ENCODE assay signal across 28 cellular contexts in genomic region chr11:113446938-113447337, GRCh38. TPM values are rescaled to one million over a fixed set of nuclear protein-coding genes. Genes with fewer than 3 reads are reported as not detected.
DNase-seq lines count a peak whose midpoint lies in the region; TF ChIP-seq lines count a peak whose summit lies in the region.
"Had no signal": no experiment of that assay in that cellular context is flagged by ENCODE, and none has a peak within 500 bp of the region (broad histone marks: within the 10 kb centered on the region; RNA-seq: fewer than 3 reads in every experiment).

No MANE protein-coding gene starts in this region.

- H2AFZ ChIP-seq in hepatocyte = no peak overlapping the region

- no peaks in the 10 kb centered on the region for H4K20me1 ChIP-seq in hepatocyte (ENCODE audit: insufficient read depth, poor library complexity, severe bottlenecking)

- H3K27ac ChIP-seq in hepatocyte = no peak overlapping the region
- H3K27ac ChIP-seq in esophagus squamous epithelium = no peak overlapping the region
- H3K27ac ChIP-seq: heart left ventricle, right atrium auricular region, suprapubic skin had no signal

- intact Hi-C loops in esophagus squamous epithelium (cut with DNase I) = no loop called here

- TF ChIP-seq POLR2A in esophagus squamous epithelium (IDR thresholded peaks at IDR 0.05) = no peak

- no peaks in the 10 kb centered on the region for H3K4me1 ChIP-seq in hepatocyte (ENCODE audit: insufficient read depth)
- H3K4me1 ChIP-seq in esophagus squamous epithelium = peaks cover 0 to 21% (median 3%) of the 10 kb centered on the region in 3 donors
- H3K4me1 ChIP-seq: right atrium auricular region had no signal

- H3K79me2 ChIP-seq in hepatocyte = no peaks in the 10 kb centered on the region

- peak; percentile 46 for DNase-seq in DMS79 (lab: John Stamatoyannopoulos, UW)
- peak; percentile 91 for DNase-seq in NCI-H146 (lab: John Stamatoyannopoulos, UW)
- DNase-seq in RPMI7951 (ENCODE audit: low read depth) = peak; percentile 88
- DNase-seq in hepatocyte (ENCODE audit: low spot score) = peak; percentile 19
- no peak for DNase-seq in central memory CD4-positive, alpha-beta T cell
- no peak for DNase-seq in GF-D8 (lab: John Stamatoyannopoulos, UW)
- DNase-seq in H7 = no peak
- no peak for DNase-seq in esophagus squamous epithelium (lab: John Stamatoyannopoulos, UW)
- DNase-seq: ACHN; activated CD4-positive, alpha-beta memory T cell treated with anti-CD3 and anti-CD28 coated beads for 36 hours; activated naive CD4-positive, alpha-beta T cell; activated T-cell treated with anti-CD3 and anti-CD28 coated beads, Interleukin-2, amount 50 U/mL, for 1 hour; aorta; CD4-positive, CD25-positive, alpha-beta regulatory T cell; DND-41; effector memory CD4-positive, alpha-beta T cell; H9; heart left ventricle; NCI-H1694; NCI-H446; occipital lobe had no signal

- H3K4me3 ChIP-seq in hepatocyte (no peak overlapping the region), H7 (ENCODE audit: insufficient read depth, low read depth, low read length) (no peak overlapping the region), esophagus squamous epithelium (no peak overlapping the region)
- H3K4me3 ChIP-seq: heart left ventricle, right atrium auricular region, suprapubic skin had no signal

- no peak overlapping the region for H3K4me2 ChIP-seq in hepatocyte

- H3K9me3 ChIP-seq in hepatocyte (ENCODE audit: low read depth) = no peaks in the 10 kb centered on the region
- H3K9me3 ChIP-seq in esophagus squamous epithelium = no peaks in the 10 kb centered on the region
- H3K9me3 ChIP-seq: heart left ventricle, right atrium auricular region, suprapubic skin had no signal

- H3K9me2 ChIP-seq in hepatocyte (replicated peaks; ENCODE audit: insufficient read depth) = no peaks in the 10 kb centered on the region

- 67% methylated on average over 6 of the region's 6 CpGs for WGBS in hepatocyte (ENCODE audit: low lambda C conversion rate, missing lambda C conversion rate)
- 44 to 50% methylated on average over 3 to 6 of the region's 6 CpGs for WGBS in esophagus squamous epithelium, 2 donors

- no peak for TF ChIP-seq CTCF in hepatocyte (IDR thresholded peaks at IDR 0.05; ENCODE audit: poor library complexity)
- no peak for TF ChIP-seq CTCF in esophagus squamous epithelium (IDR thresholded peaks at IDR 0.05)

- no peaks in the 10 kb centered on the region for H3K27me3 ChIP-seq in hepatocyte
- no peaks in the 10 kb centered on the region for H3K27me3 ChIP-seq in H7 (ENCODE audit: control insufficient read depth, insufficient read depth, low read length)
- H3K27me3 ChIP-seq in esophagus squamous epithelium = peaks cover 0 to 65% (median 0%) of the 10 kb centered on the region in 4 donors
- H3K27me3 ChIP-seq: right atrium auricular region had no signal

- no peaks in the 10 kb centered on the region for H3K36me3 ChIP-seq in hepatocyte (replicated peaks; ENCODE audit: insufficient read depth, low read depth)
- no peaks in the 10 kb centered on the region for H3K36me3 ChIP-seq in H7 (replicated peaks; ENCODE audit: control insufficient read depth, insufficient read depth, low read length)
- H3K36me3 ChIP-seq in esophagus squamous epithelium = no peaks in the 10 kb centered on the region
- H3K36me3 ChIP-seq: heart left ventricle, right atrium auricular region, suprapubic skin had no signal

RNA-seq across cellular contexts. Expression of gene DRD2, which starts 28.3 kb away (rescaled TPM):
- 8.2 and 10.7 TPM in 2 replicates for total RNA-seq in RPMI7951 (2014; rRNA removed; shearing (Covaris generic))
- total RNA-seq in hepatocyte (0.67 and 1.8 TPM in 2 replicates), esophagus squamous epithelium (under 1 TPM in 1 of 4 donors, not detected in 3; 0.38 TPM)
- 0.59 and 1.2 TPM in 2 replicates for polyA plus RNA-seq in hepatocyte
- total RNA-seq in H7 (2014; rRNA removed; shearing (Covaris generic)) = 0.04 and 0.38 TPM in 2 replicates
- total RNA-seq: activated CD4-positive, alpha-beta memory T cell treated with anti-CD3 and anti-CD28 coated beads for 36 hours; CD4-positive, CD25-positive, alpha-beta regulatory T cell; fibroblast of lung; HepG2; liver; occipital lobe; OCI-LY7; right atrium auricular region; T-helper 2 cell treated with Interferon-gamma antibody and Interleukin-4, amounts not matched to agents 100 ng/mL and 5 ng/mL, for 36 hours had no signal
- polyA plus RNA-seq: fibroblast of lung, HepG2, liver had no signal

RNA-seq across cellular contexts. Expression of gene ANKK1, which starts 59.4 kb away (rescaled TPM):
- 0.20 and 0.24 TPM in 2 replicates for total RNA-seq in RPMI7951 (2014; rRNA removed; shearing (Covaris generic))
- total RNA-seq in hepatocyte (0.43 TPM in 1 of 2 replicates, not detected in the other), esophagus squamous epithelium (1 to 10 TPM in 2 of 4 donors, under 1 TPM in 2; 0.21 to 2.7 (median 1.0) TPM)
- 0.13 TPM in 1 of 2 replicates, not detected in the other for polyA plus RNA-seq in hepatocyte
- not detected in 2 replicates for total RNA-seq in H7 (2014; rRNA removed; shearing (Covaris generic))
- total RNA-seq: fibroblast of lung; occipital lobe; OCI-LY7; right atrium auricular region; T-helper 2 cell treated with Interferon-gamma antibody and Interleukin-4, amounts not matched to agents 100 ng/mL and 5 ng/mL, for 36 hours had no signal
- polyA plus RNA-seq: fibroblast of lung had no signal

Comparison
In these comparisons a context has a peak if more than half of its experiments do, and no peak if none do; other contexts are left out.
1. DNase-seq: peak in DMS79 (single experiment), NCI-H146 (single experiment), RPMI7951 (single experiment) and hepatocyte (single experiment); none in central memory CD4-positive, alpha-beta T cell (single experiment), GF-D8 (single experiment), H7 (single experiment) and esophagus squamous epithelium (single experiment).